8 cellular contexts compared by ENCODE assay signal in genomic region chr16:3059041-3059722, GRCh38. TPM values are rescaled to one million over a fixed set of nuclear protein-coding genes. Genes with fewer than 3 reads are reported as not detected.
DNase-seq lines count a peak whose midpoint lies in the region; ATAC-seq and TF ChIP-seq lines count a peak whose summit lies in the region.

No MANE protein-coding gene starts in this region.

- H3K27ac Mint-ChIP-seq in IgD-negative memory B cell (peak overlapping the region in 2 of 3 donors; percentile 35 to 88), osteocyte (ENCODE audit: unreplicated experiment) (peak overlapping the region; percentile 71)

- peak; percentile 90 for DNase-seq in DMS53 (lab: John Stamatoyannopoulos, UW)
- DNase-seq in SK-N-DZ (ENCODE audit: low spot score) = peak; percentile 85
- peak; percentile 86 for DNase-seq in activated naive CD4-positive, alpha-beta T cell treated with anti-CD3 and anti-CD28 coated beads, Interleukin-2, amount 50 U/mL, for 16 hours
- DNase-seq in glomerular visceral epithelial cell (ENCODE audit: extremely low spot score) = peak; percentile 92
- DNase-seq in osteocyte (ENCODE audit: extremely low spot score, unreplicated experiment) = peak; percentile 97
- DNase-seq in thoracic aorta (ENCODE audit: low spot score) = peak; percentile 54

- no peaks in the 10 kb centered on the region for H3K27me3 ChIP-seq in thoracic aorta (replicated peaks; ENCODE audit: insufficient read depth)

- H3K27me3 Mint-ChIP-seq in IgD-negative memory B cell = peaks cover 2% of the 10 kb centered on the region
- H3K27me3 Mint-ChIP-seq in osteocyte (ENCODE audit: unreplicated experiment) = no peaks in the 10 kb centered on the region

- peak overlapping the region; percentile 39 to 41 for H3K27ac ChIP-seq in thoracic aorta

- H3K4me1 Mint-ChIP-seq in IgD-negative memory B cell = peaks cover 9 to 11% (median 10%) of the 10 kb centered on the region in 3 donors
- H3K4me1 Mint-ChIP-seq in osteocyte (ENCODE audit: unreplicated experiment) = peaks cover 15% of the 10 kb centered on the region

- ATAC-seq in GM21526 (IDR thresholded peaks at IDR 0.05; ENCODE audit: low FRiP score, unreplicated experiment) = peak; percentile 76
- peak; percentile 85 for ATAC-seq in thoracic aorta (ENCODE audit: insufficient number of reproducible peaks, low FRiP score, low read depth)

- no peaks in the 10 kb centered on the region for H3K9me3 ChIP-seq in thoracic aorta

- H3K36me3 Mint-ChIP-seq in IgD-negative memory B cell = no peaks in the 10 kb centered on the region
- H3K36me3 Mint-ChIP-seq in osteocyte (ENCODE audit: unreplicated experiment) = no peaks in the 10 kb centered on the region

- H3K9me3 Mint-ChIP-seq in IgD-negative memory B cell (no peaks in the 10 kb centered on the region), osteocyte (ENCODE audit: unreplicated experiment) (no peaks in the 10 kb centered on the region)

- H3K4me3 ChIP-seq in thoracic aorta = peak overlapping the region; percentile 94

- peaks cover 11 to 20% of the 10 kb centered on the region in 2 donors for H3K4me1 ChIP-seq in thoracic aorta (ENCODE audit: control insufficient read depth in 1 of 2, low read depth in 2 of 2)

- TF ChIP-seq CTCF in osteocyte (IDR thresholded peaks at IDR 0.05) (peak; percentile 91), thoracic aorta (IDR thresholded peaks at IDR 0.05) (peak; percentile 97)

- H3K4me3 Mint-ChIP-seq in IgD-negative memory B cell = peak overlapping the region; percentile 69 to 95 (median 88)
- H3K4me3 Mint-ChIP-seq in osteocyte (ENCODE audit: unreplicated experiment) = peak overlapping the region; percentile 83

- H3K36me3 ChIP-seq in thoracic aorta = no peaks in the 10 kb centered on the region

RNA-seq across cellular contexts. Expression of gene IL32, which starts 6.3 kb away (rescaled TPM):
- 59.8 TPM for polyA plus RNA-seq in IgD-negative memory B cell
- not detected in 2 replicates for polyA plus RNA-seq in SK-N-DZ (2014; cell fraction: cytosol; rRNA removed)
- not detected in 2 replicates for polyA plus RNA-seq in SK-N-DZ (2014; cell fraction: nucleus; rRNA removed)
- total RNA-seq in osteocyte (8.8 and 13.2 TPM in 2 replicates), thoracic aorta (10 to 100 TPM; 42.4 to 55.4 TPM)

RNA-seq across cellular contexts. Expression of gene MMP25, which starts 12.8 kb away (rescaled TPM):
- 0.40 TPM for polyA plus RNA-seq in IgD-negative memory B cell
- not detected in 2 replicates for polyA plus RNA-seq in SK-N-DZ (2014; cell fraction: cytosol; rRNA removed)
- not detected in 2 replicates for polyA plus RNA-seq in SK-N-DZ (2014; cell fraction: nucleus; rRNA removed)
- total RNA-seq in osteocyte = 3.0 and 3.6 TPM in 2 replicates
- 1 to 10 TPM in 1 of 2 donors, not detected in 1; 4.2 TPM for total RNA-seq in thoracic aorta

RNA-seq across cellular contexts. Expression of gene BICDL2, which starts 22.4 kb away (rescaled TPM):
- not detected for polyA plus RNA-seq in IgD-negative memory B cell
- polyA plus RNA-seq in SK-N-DZ (2014; cell fraction: cytosol; rRNA removed) = not detected in 2 replicates
- polyA plus RNA-seq in SK-N-DZ (2014; cell fraction: nucleus; rRNA removed) = 0.73 TPM in 1 of 2 replicates, not detected in the other
- total RNA-seq in osteocyte (not detected in 2 replicates), thoracic aorta (1 to 10 TPM in 1 of 2 donors, not detected in 1; 1.1 TPM)

RNA-seq across cellular contexts. Expression of gene THOC6, which starts 35.3 kb away (rescaled TPM):
- 48.2 TPM for polyA plus RNA-seq in IgD-negative memory B cell
- 41.7 and 45.1 TPM in 2 replicates for polyA plus RNA-seq in SK-N-DZ (2014; cell fraction: cytosol; rRNA removed)
- polyA plus RNA-seq in SK-N-DZ (2014; cell fraction: nucleus; rRNA removed) = 78.3 and 95.2 TPM in 2 replicates
- 36.6 and 40.1 TPM in 2 replicates for total RNA-seq in osteocyte
- total RNA-seq in thoracic aorta = 10 to 100 TPM; 19.0 to 24.7 TPM

RNA-seq across cellular contexts. Expression of gene HCFC1R1, which starts 35.4 kb away (rescaled TPM):
- 26.2 TPM for polyA plus RNA-seq in IgD-negative memory B cell
- 30.6 and 31.8 TPM in 2 replicates for polyA plus RNA-seq in SK-N-DZ (2014; cell fraction: cytosol; rRNA removed)
- polyA plus RNA-seq in SK-N-DZ (2014; cell fraction: nucleus; rRNA removed) = 38.4 and 41.5 TPM in 2 replicates
- 133 and 139 TPM in 2 replicates for total RNA-seq in osteocyte
- total RNA-seq in thoracic aorta = 100 to 1,000 TPM in 1 of 2 donors, 10 to 100 TPM in 1; 19.9 to 120 TPM

Comparison
In these comparisons a context has a peak if more than half of its experiments do, and no peak if none do; other contexts are left out.
1. Peak in every context shown above with its lines: DNase-seq, ATAC-seq, H3K4me3 ChIP-seq and H3K27ac ChIP-seq.